Comparison of ENCODE assay signal across 14 cellular contexts in the genomic region with DNA sequence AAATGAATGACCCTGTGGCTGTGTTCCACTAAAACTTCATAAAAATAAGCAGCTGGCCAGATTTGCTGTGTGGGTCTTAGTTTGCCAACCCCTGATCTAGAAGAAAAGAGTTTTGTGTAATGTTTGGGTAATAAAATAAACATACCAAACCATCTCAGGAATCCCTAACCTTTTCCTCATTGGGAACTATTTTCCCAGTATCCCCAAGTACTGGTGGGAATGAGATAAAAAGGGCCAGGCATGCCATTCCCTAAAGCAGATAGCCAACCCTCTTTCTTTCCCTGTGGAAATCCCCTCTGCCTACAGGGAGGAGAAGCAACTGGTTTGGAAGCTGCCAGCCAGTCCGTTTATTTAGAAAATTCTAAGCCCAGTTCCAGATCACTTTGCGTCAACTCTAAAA.
DNase-seq lines count a peak whose midpoint lies in the region; ATAC-seq and TF ChIP-seq lines count a peak whose summit lies in the region.
"Had no signal": no experiment of that assay in that cellular context is flagged by ENCODE, and none has a peak within 500 bp of the region (broad histone marks: within the 10 kb centered on the region; RNA-seq: fewer than 3 reads in every experiment).

No MANE protein-coding gene starts in this region.

- H3K27me3 Mint-ChIP-seq in naive thymus-derived CD8-positive, alpha-beta T cell = no peaks in the 10 kb centered on the region
- H3K27me3 Mint-ChIP-seq: central memory CD8-positive, alpha-beta T cell had no signal

- no peak overlapping the region for H3K27ac Mint-ChIP-seq in naive thymus-derived CD8-positive, alpha-beta T cell

- intact Hi-C loops in left lung (cut with DNase I) = no loop called here

- TF ChIP-seq POLR2A in suprapubic skin (IDR thresholded peaks at IDR 0.05) = no peak

- no peaks in the 10 kb centered on the region for H3K4me1 Mint-ChIP-seq in naive thymus-derived CD8-positive, alpha-beta T cell
- H3K4me1 Mint-ChIP-seq: central memory CD8-positive, alpha-beta T cell had no signal

- peaks cover 8 to 37% (median 11%) of the 10 kb centered on the region in 3 donors for H3K36me3 Mint-ChIP-seq in naive thymus-derived CD8-positive, alpha-beta T cell

- no peak for TF ChIP-seq EP300 in suprapubic skin (IDR thresholded peaks at IDR 0.05)

- H3K27me3 ChIP-seq in brain microvascular endothelial cell (replicated peaks) (no peaks in the 10 kb centered on the region), left lung (no peaks in the 10 kb centered on the region), suprapubic skin (no peaks in the 10 kb centered on the region)

- peaks cover 0 to 5% of the 10 kb centered on the region in 2 donors for H3K9me3 ChIP-seq in left lung
- H3K9me3 ChIP-seq in suprapubic skin = no peaks in the 10 kb centered on the region

- H3K36me3 ChIP-seq in brain microvascular endothelial cell (replicated peaks) (no peaks in the 10 kb centered on the region), left lung (no peaks in the 10 kb centered on the region), suprapubic skin (no peaks in the 10 kb centered on the region)

- POLR2A ChIA-PET in naive thymus-derived CD8-positive, alpha-beta T cell (lab: Charles Lee) = no interaction called here

- H3K27ac ChIP-seq in brain microvascular endothelial cell (peak overlapping the region; percentile 99), left lung (peak overlapping the region; percentile 23 to 35), suprapubic skin (peak overlapping the region; percentile 46)

- DNase-seq in HCEC 1CT (peak; percentile 59), brain microvascular endothelial cell (peak; percentile 71), left lung (no peak), suprapubic skin (ENCODE audit: low spot score in 2 of 2) (no peak), NCI-H2171 treated with DMSO at 0.1 percent for 48 hours (lab: John Stamatoyannopoulos, UW) (no peak), anterior cingulate cortex (lab: John Stamatoyannopoulos, UW) (no peak)
- no peak for DNase-seq in naive thymus-derived CD8-positive, alpha-beta T cell
- no peak for DNase-seq in NK-92 treated with Interleukin-12 subunit alpha and Interleukin-12 subunit beta, amount 100 ng/mL, for 24 hours (lab: John Stamatoyannopoulos, UW)
- DNase-seq: activated T-cell treated with anti-CD3 and anti-CD28 coated beads, Interleukin-2, amount 50 U/mL, for 4 hours; NCI-H187; nephron progenitor cell; stimulated activated CD4-positive, alpha-beta T cell treated with anti-CD3 and anti-CD28 coated beads, Interleukin-2, amount 100 ng/mL, for 24 hours; stimulated activated naive CD8-positive, alpha-beta T cell treated with anti-CD3 and anti-CD28 coated beads, Interleukin-15, Interleukin-2, amounts not matched to agents 100 U/mL and 50 U/mL, for 24 hours had no signal

- peaks cover 0 to 19% (median 0%) of the 10 kb centered on the region in 9 donors for H3K9me3 Mint-ChIP-seq in naive thymus-derived CD8-positive, alpha-beta T cell
- H3K9me3 Mint-ChIP-seq: central memory CD8-positive, alpha-beta T cell had no signal

- in situ Hi-C loops in brain microvascular endothelial cell (cut with HindIII; ENCODE audit: low pct_ligation_motif_present, low sequenced_read_pairs) = no loop called here

- H3K4me3 ChIP-seq in brain microvascular endothelial cell (ENCODE audit: low read depth, low read length) = no peak overlapping the region
- H3K4me3 ChIP-seq in left lung = no peak overlapping the region
- no peak overlapping the region for H3K4me3 ChIP-seq in suprapubic skin

- no peak for ATAC-seq in left lung
- no peak for ATAC-seq in naive thymus-derived CD8-positive, alpha-beta T cell
- ATAC-seq: activated T-cell treated with anti-CD3 and anti-CD28 coated beads, Interleukin-2, amount 50 U/mL, for 4 hours; stimulated activated naive CD8-positive, alpha-beta T cell treated with anti-CD3 and anti-CD28 coated beads, Interleukin-15, Interleukin-2, amounts not matched to agents 100 U/mL and 50 U/mL, for 24 hours had no signal

- no peak overlapping the region for H3K4me3 Mint-ChIP-seq in naive thymus-derived CD8-positive, alpha-beta T cell
- H3K4me3 Mint-ChIP-seq: activated T-cell treated with anti-CD3 and anti-CD28 coated beads, Interleukin-2, amount 50 U/mL, for 4 hours; central memory CD8-positive, alpha-beta T cell; nephron progenitor cell had no signal

- H3K4me1 ChIP-seq in left lung (peaks cover 8 to 19% of the 10 kb centered on the region in 2 donors), suprapubic skin (peaks cover 6% of the 10 kb centered on the region)

- 58% methylated on average over 2 of the region's 2 CpGs for WGBS in suprapubic skin

- TF ChIP-seq CTCF in brain microvascular endothelial cell (IDR thresholded peaks at IDR 0.05; ENCODE audit: low read depth, low read length, missing control alignments) (no peak), left lung (IDR thresholded peaks at IDR 0.05) (no peak), suprapubic skin (IDR thresholded peaks at IDR 0.05) (no peak)

Comparison
In these comparisons a context has a peak if more than half of its experiments do, and no peak if none do; other contexts are left out.
1. DNase-seq: peak in HCEC 1CT (single experiment) and brain microvascular endothelial cell (single experiment); none in left lung (0 of 2), suprapubic skin (0 of 2), NCI-H2171 treated with DMSO at 0.1 percent for 48 hours (single experiment), naive thymus-derived CD8-positive, alpha-beta T cell (0 of 10), NK-92 treated with Interleukin-12 subunit alpha and Interleukin-12 subunit beta, amount 100 ng/mL, for 24 hours (single experiment) and anterior cingulate cortex (0 of 58).
2. H3K27ac ChIP-seq: peak in every context shown above with its lines; median percentile 99 in brain microvascular endothelial cell; 46 in suprapubic skin; 29 in left lung.